9 cellular contexts compared by ENCODE assay signal in genomic region chr9:129485140-129485758, GRCh38.
DNase-seq lines count a peak whose midpoint lies in the region; ATAC-seq and TF ChIP-seq lines count a peak whose summit lies in the region.
"Had no signal": no experiment of that assay in that cellular context is flagged by ENCODE, and none has a peak within 500 bp of the region (broad histone marks: within the 10 kb centered on the region; RNA-seq: fewer than 3 reads in every experiment).

No MANE protein-coding gene starts in this region.

- CTCF ChIA-PET in activated CD4-positive, alpha-beta T cell treated with anti-CD3 and anti-CD28 coated beads, Interleukin-2, amount 10 ng/mL, durations not matched to agents 7 days and 5 days (lab: Charles Lee) = interaction anchor here (1.6 kb wide), 1 partner anchor 11 kb away, joined by 7 read pairs; no protein-coding TSS in a partner anchor

- H3K9me3 ChIP-seq in lower lobe of right lung = no peaks in the 10 kb centered on the region

- no peak overlapping the region for H3K4me3 ChIP-seq in lower lobe of right lung

- H3K4me3 Mint-ChIP-seq in activated CD4-positive, alpha-beta T cell treated with anti-CD3 and anti-CD28 coated beads, Interleukin-2, amount 10 ng/mL, durations not matched to agents 7 days and 5 days = no peak overlapping the region

- TF ChIP-seq CTCF in lower lobe of right lung (IDR thresholded peaks at IDR 0.05) = no peak

- 78 to 92% (median 79%) methylated on average over 9 of the region's 9 CpGs for WGBS in adipose tissue, 3 donors

- H3K27me3 Mint-ChIP-seq in activated CD4-positive, alpha-beta T cell treated with anti-CD3 and anti-CD28 coated beads, Interleukin-2, amount 10 ng/mL, durations not matched to agents 7 days and 5 days = peaks cover 18% of the 10 kb centered on the region

- no peak for DNase-seq in activated CD4-positive, alpha-beta T cell treated with anti-CD3 and anti-CD28 coated beads, Interleukin-2, amount 10 ng/mL, durations not matched to agents 7 days and 5 days
- DNase-seq in activated CD4-positive, alpha-beta T cell treated with anti-CD3 and anti-CD28 coated beads for 48 hours = no peak
- no peak for DNase-seq in lower lobe of right lung
- DNase-seq in substantia nigra (lab: John Stamatoyannopoulos, UW) = peak in 3 of 49 donors; percentile 15 to 33 (median 26)
- DNase-seq in NCI-H1105 treated with DMSO at 0.1 percent for 48 hours (lab: John Stamatoyannopoulos, UW) = no peak
- no peak for DNase-seq in NCI-H2107 (lab: John Stamatoyannopoulos, UW)
- DNase-seq: NCI-H1092 treated with DMSO at 0.1 percent for 48 hours had no signal

- H3K27ac ChIP-seq in adipose tissue (ENCODE audit: low read depth, low read length) (peak overlapping the region; percentile 52), lower lobe of right lung (peak overlapping the region; percentile 100), substantia nigra (ENCODE audit: low read depth, low read length, poor library complexity, severe bottlenecking) (peak overlapping the region; percentile 95)

- H3K4me1 Mint-ChIP-seq in activated CD4-positive, alpha-beta T cell treated with anti-CD3 and anti-CD28 coated beads, Interleukin-2, amount 10 ng/mL, durations not matched to agents 7 days and 5 days = peaks cover 47% of the 10 kb centered on the region

- peaks cover 69% of the 10 kb centered on the region for H3K4me1 ChIP-seq in lower lobe of right lung

- H3K36me3 Mint-ChIP-seq in activated CD4-positive, alpha-beta T cell treated with anti-CD3 and anti-CD28 coated beads, Interleukin-2, amount 10 ng/mL, durations not matched to agents 7 days and 5 days (ENCODE audit: low read depth) = peaks cover 2% of the 10 kb centered on the region

- peak overlapping the region; percentile 55 for H3K27ac Mint-ChIP-seq in activated CD4-positive, alpha-beta T cell treated with anti-CD3 and anti-CD28 coated beads, Interleukin-2, amount 10 ng/mL, durations not matched to agents 7 days and 5 days

- no peaks in the 10 kb centered on the region for H3K27me3 ChIP-seq in lower lobe of right lung (ENCODE audit: low read depth)

- no peaks in the 10 kb centered on the region for H3K36me3 ChIP-seq in lower lobe of right lung

- ATAC-seq in lower lobe of right lung = no peak
- ATAC-seq in GM19023 (IDR thresholded peaks at IDR 0.05; ENCODE audit: unreplicated experiment) = no peak

- intact Hi-C loops in lower lobe of right lung (cut with DNase I) = no loop called here

- H3K9me3 Mint-ChIP-seq in activated CD4-positive, alpha-beta T cell treated with anti-CD3 and anti-CD28 coated beads, Interleukin-2, amount 10 ng/mL, durations not matched to agents 7 days and 5 days = no peaks in the 10 kb centered on the region

- POLR2A ChIA-PET in activated CD4-positive, alpha-beta T cell treated with anti-CD3 and anti-CD28 coated beads, Interleukin-2, amount 10 ng/mL, durations not matched to agents 7 days and 5 days (lab: Charles Lee) = interaction anchor here (0.6 kb wide), 2 partner anchors 457 to 672 kb away, joined by 4 read pairs; partner anchors contain the start of gene SH3GLB2
